In genomic region chrX:109843963-109844751, GRCh38 we compare ENCODE assay signal across 8 cellular contexts.
A peak's percentile ranks its signal among the peaks of the same experiment; 100 is the strongest.
DNase-seq lines count a peak whose midpoint lies in the region; ATAC-seq lines count a peak whose summit lies in the region.

No MANE protein-coding gene starts in this region.

- no peak overlapping the region for H3K27ac Mint-ChIP-seq in activated CD4-positive, alpha-beta T cell treated with anti-CD3 and anti-CD28 coated beads for 36 hours
- no peak overlapping the region for H3K27ac Mint-ChIP-seq in activated CD4-positive, alpha-beta T cell treated with anti-CD3 and anti-CD28 coated beads, Interleukin-2, amount 10 ng/mL, durations not matched to agents 24 days and 14 days
- no peak overlapping the region for H3K27ac Mint-ChIP-seq in stimulated activated naive B cell treated with anti-CD40 and anti-IgM and Interleukin-4, amounts not matched to agents 10 μg/mL and 1 μg/mL and 100 μg/mL, for 72 hours

- peaks cover 28% of the 10 kb centered on the region for H3K4me1 Mint-ChIP-seq in activated CD4-positive, alpha-beta T cell treated with anti-CD3 and anti-CD28 coated beads for 36 hours
- peaks cover 21% of the 10 kb centered on the region for H3K4me1 Mint-ChIP-seq in activated CD4-positive, alpha-beta T cell treated with anti-CD3 and anti-CD28 coated beads, Interleukin-2, amount 10 ng/mL, durations not matched to agents 24 days and 14 days
- peaks cover 5 to 6% of the 10 kb centered on the region in 2 donors for H3K4me1 Mint-ChIP-seq in stimulated activated naive B cell treated with anti-CD40 and anti-IgM and Interleukin-4, amounts not matched to agents 10 μg/mL and 1 μg/mL and 100 μg/mL, for 72 hours

- DNase-seq in activated CD4-positive, alpha-beta T cell treated with anti-CD3 and anti-CD28 coated beads for 36 hours = peak; percentile 11
- DNase-seq in activated CD4-positive, alpha-beta T cell treated with anti-CD3 and anti-CD28 coated beads, Interleukin-2, amount 10 ng/mL, durations not matched to agents 24 days and 14 days = no peak
- DNase-seq in astrocyte of the hippocampus (ENCODE audit: low read depth, low spot score) (peak; percentile 30), DMS53 (lab: John Stamatoyannopoulos, UW) (no peak), NCI-H1694 (lab: John Stamatoyannopoulos, UW) (no peak)
- DNase-seq in stimulated activated naive B cell treated with anti-CD40 and anti-IgM and Interleukin-4, amounts not matched to agents 10 μg/mL and 1 μg/mL and 100 μg/mL, for 72 hours = peak; percentile 12

- intact Hi-C loops in activated CD4-positive, alpha-beta T cell treated with anti-CD3 and anti-CD28 coated beads for 36 hours (cut with DNase I, micrococcal nuclease) = loop anchor here in 1 of 2 experiments (2.0 to 5.0 kb wide), 2 partner anchors 307 to 473 kb away; partner anchors contain the start of gene NXT2
- intact Hi-C loops in activated CD4-positive, alpha-beta T cell treated with anti-CD3 and anti-CD28 coated beads, Interleukin-2, amount 10 ng/mL, durations not matched to agents 24 days and 14 days (cut with micrococcal nuclease) = loop anchor here (5.0 kb wide), 1 partner anchor 42 kb away; no protein-coding TSS in a partner anchor

- H3K36me3 Mint-ChIP-seq in activated CD4-positive, alpha-beta T cell treated with anti-CD3 and anti-CD28 coated beads for 36 hours (ENCODE audit: low read depth) = no peaks in the 10 kb centered on the region
- no peaks in the 10 kb centered on the region for H3K36me3 Mint-ChIP-seq in activated CD4-positive, alpha-beta T cell treated with anti-CD3 and anti-CD28 coated beads, Interleukin-2, amount 10 ng/mL, durations not matched to agents 24 days and 14 days (ENCODE audit: low read depth)
- H3K36me3 Mint-ChIP-seq in stimulated activated naive B cell treated with anti-CD40 and anti-IgM and Interleukin-4, amounts not matched to agents 10 μg/mL and 1 μg/mL and 100 μg/mL, for 72 hours = no peaks in the 10 kb centered on the region

- H3K4me3 Mint-ChIP-seq in activated CD4-positive, alpha-beta T cell treated with anti-CD3 and anti-CD28 coated beads for 36 hours = no peak overlapping the region
- no peak overlapping the region for H3K4me3 Mint-ChIP-seq in activated CD4-positive, alpha-beta T cell treated with anti-CD3 and anti-CD28 coated beads, Interleukin-2, amount 10 ng/mL, durations not matched to agents 24 days and 14 days
- H3K4me3 Mint-ChIP-seq in stimulated activated naive B cell treated with anti-CD40 and anti-IgM and Interleukin-4, amounts not matched to agents 10 μg/mL and 1 μg/mL and 100 μg/mL, for 72 hours = no peak overlapping the region

- no peaks in the 10 kb centered on the region for H3K9me3 Mint-ChIP-seq in activated CD4-positive, alpha-beta T cell treated with anti-CD3 and anti-CD28 coated beads for 36 hours (ENCODE audit: low read depth)
- H3K9me3 Mint-ChIP-seq in activated CD4-positive, alpha-beta T cell treated with anti-CD3 and anti-CD28 coated beads, Interleukin-2, amount 10 ng/mL, durations not matched to agents 24 days and 14 days = no peaks in the 10 kb centered on the region
- H3K9me3 Mint-ChIP-seq in stimulated activated naive B cell treated with anti-CD40 and anti-IgM and Interleukin-4, amounts not matched to agents 10 μg/mL and 1 μg/mL and 100 μg/mL, for 72 hours = no peaks in the 10 kb centered on the region

- POLR2A ChIA-PET in activated CD4-positive, alpha-beta T cell treated with anti-CD3 and anti-CD28 coated beads for 36 hours (lab: Charles Lee) = no interaction called here

- ATAC-seq in activated CD4-positive, alpha-beta T cell treated with anti-CD3 and anti-CD28 coated beads for 36 hours = no peak
- peak; percentile 39 for ATAC-seq in HG03135 (IDR thresholded peaks at IDR 0.05; ENCODE audit: unreplicated experiment)
- peak; percentile 68 to 79 for ATAC-seq in stimulated activated naive B cell treated with anti-CD40 and anti-IgM and Interleukin-4, amounts not matched to agents 10 μg/mL and 1 μg/mL and 100 μg/mL, for 72 hours (replicated peaks)
- no peak for ATAC-seq in GM19467 (IDR thresholded peaks at IDR 0.05; ENCODE audit: unreplicated experiment)

- CTCF ChIA-PET in activated CD4-positive, alpha-beta T cell treated with anti-CD3 and anti-CD28 coated beads for 36 hours (lab: Charles Lee) = interaction anchor here (0.6 to 6.6 kb wide), 4 partner anchors 12 to 285 kb away, joined by 3 to 52 read pairs (median 10); no protein-coding TSS in a partner anchor

- H3K27me3 Mint-ChIP-seq in activated CD4-positive, alpha-beta T cell treated with anti-CD3 and anti-CD28 coated beads for 36 hours = no peaks in the 10 kb centered on the region
- H3K27me3 Mint-ChIP-seq in activated CD4-positive, alpha-beta T cell treated with anti-CD3 and anti-CD28 coated beads, Interleukin-2, amount 10 ng/mL, durations not matched to agents 24 days and 14 days = no peaks in the 10 kb centered on the region
- H3K27me3 Mint-ChIP-seq in stimulated activated naive B cell treated with anti-CD40 and anti-IgM and Interleukin-4, amounts not matched to agents 10 μg/mL and 1 μg/mL and 100 μg/mL, for 72 hours = no peaks in the 10 kb centered on the region

Comparison
In these comparisons a context has a peak if more than half of its experiments do, and no peak if none do; other contexts are left out.
1. DNase-seq: peak in activated CD4-positive, alpha-beta T cell treated with anti-CD3 and anti-CD28 coated beads for 36 hours (single experiment), astrocyte of the hippocampus (single experiment) and stimulated activated naive B cell treated with anti-CD40 and anti-IgM and Interleukin-4, amounts not matched to agents 10 μg/mL and 1 μg/mL and 100 μg/mL, for 72 hours (single experiment); none in activated CD4-positive, alpha-beta T cell treated with anti-CD3 and anti-CD28 coated beads, Interleukin-2, amount 10 ng/mL, durations not matched to agents 24 days and 14 days (single experiment), DMS53 (single experiment) and NCI-H1694 (single experiment).
2. ATAC-seq: peak in HG03135 (single experiment) and stimulated activated naive B cell treated with anti-CD40 and anti-IgM and Interleukin-4, amounts not matched to agents 10 μg/mL and 1 μg/mL and 100 μg/mL, for 72 hours (2 of 2); none in activated CD4-positive, alpha-beta T cell treated with anti-CD3 and anti-CD28 coated beads for 36 hours (single experiment) and GM19467 (single experiment).